17 cellular contexts compared by ENCODE assay signal in genomic region chr9:117000196-117000723, GRCh38.
DNase-seq lines count a peak whose midpoint lies in the region; ATAC-seq and TF ChIP-seq lines count a peak whose summit lies in the region.
"Had no signal": no experiment of that assay in that cellular context is flagged by ENCODE, and none has a peak within 500 bp of the region (broad histone marks: within the 10 kb centered on the region; RNA-seq: fewer than 3 reads in every experiment).

No MANE protein-coding gene starts in this region.

- peaks cover 2% of the 10 kb centered on the region for H3K9me3 Mint-ChIP-seq in CD4-positive, alpha-beta T cell
- H3K9me3 Mint-ChIP-seq: IgD-negative memory B cell had no signal

- H3K27ac Mint-ChIP-seq in CD4-positive, alpha-beta T cell = no peak overlapping the region
- H3K27ac Mint-ChIP-seq: B cell; CD8-positive, alpha-beta memory T cell; IgD-negative memory B cell had no signal

- CTCF ChIA-PET in CD4-positive, alpha-beta T cell (lab: Charles Lee) = no interaction called here

- intact Hi-C loops in CD4-positive, alpha-beta T cell (cut with DNase I, micrococcal nuclease) = no loop called here

- H3K27me3 ChIP-seq in SJCRH30 = no peaks in the 10 kb centered on the region
- no peaks in the 10 kb centered on the region for H3K27me3 ChIP-seq in kidney epithelial cell (ENCODE audit: control insufficient read depth, insufficient read depth, low read length)
- H3K27me3 ChIP-seq in CD4-positive, alpha-beta T cell (ENCODE audit: control insufficient read depth, insufficient read depth, low read length) = no peaks in the 10 kb centered on the region
- H3K27me3 ChIP-seq: BLaER1 treated with 17β-estradiol and CSF1 and Interleukin-3, amounts not matched to agents 10 nM and 100 nM had no signal

- H3K27ac ChIP-seq in SJCRH30 = peak overlapping the region; percentile 4; the same call in 1 of the 2 replicates
- no peak overlapping the region for H3K27ac ChIP-seq in CD4-positive, alpha-beta T cell (ENCODE audit: low read depth, low read length)
- H3K27ac ChIP-seq: BLaER1 treated with 17β-estradiol and CSF1 and Interleukin-3, amounts not matched to agents 10 nM and 100 nM; GM23248 had no signal

- H3K9me3 ChIP-seq in SJCRH30 (replicated peaks) = no peaks in the 10 kb centered on the region
- H3K9me3 ChIP-seq in CD4-positive, alpha-beta T cell (ENCODE audit: control insufficient read depth, low read length) = no peaks in the 10 kb centered on the region
- H3K9me3 ChIP-seq: BLaER1 treated with 17β-estradiol and CSF1 and Interleukin-3, amounts not matched to agents 10 nM and 100 nM had no signal

- no peaks in the 10 kb centered on the region for H3K4me1 Mint-ChIP-seq in CD4-positive, alpha-beta T cell (ENCODE audit: low read depth)
- H3K4me1 Mint-ChIP-seq: B cell; CD8-positive, alpha-beta memory T cell; IgD-negative memory B cell had no signal

- H3K36me3 ChIP-seq in SJCRH30 (no peaks in the 10 kb centered on the region), kidney epithelial cell (ENCODE audit: control insufficient read depth, insufficient read depth, low read length) (no peaks in the 10 kb centered on the region)
- H3K36me3 ChIP-seq: BLaER1 treated with 17β-estradiol and CSF1 and Interleukin-3, amounts not matched to agents 10 nM and 100 nM had no signal

- H3K4me3 ChIP-seq in SJCRH30 = no peak overlapping the region
- H3K4me3 ChIP-seq in kidney epithelial cell (ENCODE audit: low read depth, low read length) = no peak overlapping the region
- H3K4me3 ChIP-seq: BLaER1 treated with 17β-estradiol and CSF1 and Interleukin-3, amounts not matched to agents 10 nM and 100 nM; GM23248 had no signal

- no peak overlapping the region for H3K4me3 Mint-ChIP-seq in CD4-positive, alpha-beta T cell
- H3K4me3 Mint-ChIP-seq: B cell; CD8-positive, alpha-beta memory T cell; IgD-negative memory B cell had no signal

- no peaks in the 10 kb centered on the region for H3K27me3 Mint-ChIP-seq in CD4-positive, alpha-beta T cell
- H3K27me3 Mint-ChIP-seq: B cell; CD8-positive, alpha-beta memory T cell; IgD-negative memory B cell had no signal

- no peak for ATAC-seq in GM21423 (IDR thresholded peaks at IDR 0.05; ENCODE audit: unreplicated experiment)
- ATAC-seq in CD4-positive, alpha-beta T cell (ENCODE audit: poor library complexity) = no peak

- peak; percentile 12 for DNase-seq in NCI-H345 (lab: John Stamatoyannopoulos, UW)
- no peak for DNase-seq in NCI-H345 treated with DMSO at 0.1 percent for 48 hours (lab: John Stamatoyannopoulos, UW; ENCODE audit: unreplicated experiment)
- no peak for DNase-seq in SJCRH30
- peak; percentile 10 for DNase-seq in kidney epithelial cell (ENCODE audit: low read depth)
- DNase-seq in GM13976 (ENCODE audit: low spot score) = no peak
- no peak for DNase-seq in CD4-positive, alpha-beta T cell
- DNase-seq: 8988T; CD8-positive, alpha-beta memory T cell; DMS79 treated with DMSO at 0.1 percent for 48 hours; GF-D8; GM23248; HCEC 1CT; KBM-7 had no signal

- H3K4me1 ChIP-seq in SJCRH30 = peaks cover 15% of the 10 kb centered on the region
- H3K4me1 ChIP-seq: BLaER1 treated with 17β-estradiol and CSF1 and Interleukin-3, amounts not matched to agents 10 nM and 100 nM had no signal

- POLR2A ChIA-PET in CD4-positive, alpha-beta T cell (lab: Charles Lee) = no interaction called here

- no peak for TF ChIP-seq CTCF in kidney epithelial cell (IDR thresholded peaks at IDR 0.05; ENCODE audit: insufficient read depth, low read length, poor library complexity, severe bottlenecking)
- no peak for TF ChIP-seq CTCF in GM13976 (IDR thresholded peaks at IDR 0.05; ENCODE audit: borderline replicate concordance, control extremely low read depth, extremely low read depth, insufficient read depth, missing control alignments)
- no peak for TF ChIP-seq CTCF in CD4-positive, alpha-beta T cell (IDR thresholded peaks at IDR 0.05)

- H3K36me3 Mint-ChIP-seq in CD4-positive, alpha-beta T cell (ENCODE audit: low read depth) = no peaks in the 10 kb centered on the region
- H3K36me3 Mint-ChIP-seq: CD8-positive, alpha-beta memory T cell; IgD-negative memory B cell had no signal

- in situ Hi-C loops in GM13976 (cut with MboI; ENCODE audit: low sequenced_read_pairs, unreplicated experiment) = no loop called here

Comparison
In these comparisons a context has a peak if more than half of its experiments do, and no peak if none do; other contexts are left out.
1. DNase-seq: peak in NCI-H345 (single experiment) and kidney epithelial cell (single experiment); none in NCI-H345 treated with DMSO at 0.1 percent for 48 hours (single experiment), SJCRH30 (0 of 2), GM13976 (single experiment) and CD4-positive, alpha-beta T cell (0 of 10).